Comparison of ENCODE assay signal across 12 cellular contexts in genomic region chr2:149021761-149022160, GRCh38. TPM values are rescaled to one million over a fixed set of nuclear protein-coding genes. Genes with fewer than 3 reads are reported as not detected.
DNase-seq lines count a peak whose midpoint lies in the region; ATAC-seq and TF ChIP-seq lines count a peak whose summit lies in the region.
"Had no signal": no experiment of that assay in that cellular context is flagged by ENCODE, and none has a peak within 500 bp of the region (broad histone marks: within the 10 kb centered on the region; RNA-seq: fewer than 3 reads in every experiment).

No MANE protein-coding gene starts in this region.

- H3K9me3 ChIP-seq in esophagus muscularis mucosa: no peaks in the 10 kb centered on the region

- no peaks in the 10 kb centered on the region for H3K27me3 ChIP-seq in esophagus muscularis mucosa
- H3K27me3 ChIP-seq in dorsolateral prefrontal cortex: no peaks in the 10 kb centered on the region

- TF ChIP-seq CTCF in esophagus muscularis mucosa (IDR thresholded peaks at IDR 0.05) (no peak), dorsolateral prefrontal cortex (IDR thresholded peaks at IDR 0.05 in 54 of 56, conservative IDR thresholded peaks at IDR 0.05 in 2 of 56; ENCODE audit: low read depth in 1 of 56, partially characterized antibody in 56 of 56) (no peak)

- H3K36me3 ChIP-seq in esophagus muscularis mucosa: no peaks in the 10 kb centered on the region

- TF ChIP-seq EP300 in esophagus muscularis mucosa (IDR thresholded peaks at IDR 0.05): no peak

- H3K4me3 ChIP-seq in esophagus muscularis mucosa: no peak overlapping the region
- H3K4me3 ChIP-seq in dorsolateral prefrontal cortex: no peak overlapping the region

- peaks cover 0 to 7% (median 6%) of the 10 kb centered on the region in 4 donors for H3K4me1 ChIP-seq in esophagus muscularis mucosa

- DNase-seq in esophagus muscularis mucosa (ENCODE audit: extremely low spot score): peak; percentile 89
- no peak for DNase-seq in NCI-H2081 treated with DMSO at 0.1 percent for 48 hours (lab: John Stamatoyannopoulos, UW)
- no peak for DNase-seq in AML-193 (lab: John Stamatoyannopoulos, UW)
- no peak for DNase-seq in activated T-cell treated with anti-CD3 and anti-CD28 coated beads, Interleukin-2, amount 50 U/mL, for 48 hours
- DNase-seq in dorsolateral prefrontal cortex: no peak
- DNase-seq: DND-41, kidney glomerular epithelial cell had no signal

- ATAC-seq in GM18867 (IDR thresholded peaks at IDR 0.05; ENCODE audit: unreplicated experiment) (peak; percentile 71), GM21528 (IDR thresholded peaks at IDR 0.05; ENCODE audit: low FRiP score, unreplicated experiment) (peak; percentile 72), HG03108 (IDR thresholded peaks at IDR 0.05; ENCODE audit: unreplicated experiment) (peak; percentile 71)
- ATAC-seq: SK-N-SH treated with all-trans-retinoic acid at 6 μM for 48 hours had no signal

- intact Hi-C loops in esophagus muscularis mucosa (cut with DNase I): no loop called here
- intact Hi-C loops in dorsolateral prefrontal cortex (cut with DNase I): no loop called here

- H3K27ac ChIP-seq in esophagus muscularis mucosa (replicated peaks in 1 of 4) (no peak overlapping the region), dorsolateral prefrontal cortex (no peak overlapping the region)
- H3K27ac ChIP-seq: epithelial cell of prostate had no signal

- WGBS in esophagus muscularis mucosa: 87% methylated on average over 6 of the region's 6 CpGs

- TF ChIP-seq POLR2A in esophagus muscularis mucosa (IDR thresholded peaks at IDR 0.05; ENCODE audit: low read depth): no peak

RNA-seq across cellular contexts. Expression of gene LYPD6B, which starts 16.7 kb away (rescaled TPM):
- not detected for total RNA-seq in esophagus muscularis mucosa
- total RNA-seq in dorsolateral prefrontal cortex: 1 to 10 TPM in 118 of 120 experiments, under 1 TPM in 2; 0.46 to 6.9 (median 2.8) TPM
